In the genomic region with DNA sequence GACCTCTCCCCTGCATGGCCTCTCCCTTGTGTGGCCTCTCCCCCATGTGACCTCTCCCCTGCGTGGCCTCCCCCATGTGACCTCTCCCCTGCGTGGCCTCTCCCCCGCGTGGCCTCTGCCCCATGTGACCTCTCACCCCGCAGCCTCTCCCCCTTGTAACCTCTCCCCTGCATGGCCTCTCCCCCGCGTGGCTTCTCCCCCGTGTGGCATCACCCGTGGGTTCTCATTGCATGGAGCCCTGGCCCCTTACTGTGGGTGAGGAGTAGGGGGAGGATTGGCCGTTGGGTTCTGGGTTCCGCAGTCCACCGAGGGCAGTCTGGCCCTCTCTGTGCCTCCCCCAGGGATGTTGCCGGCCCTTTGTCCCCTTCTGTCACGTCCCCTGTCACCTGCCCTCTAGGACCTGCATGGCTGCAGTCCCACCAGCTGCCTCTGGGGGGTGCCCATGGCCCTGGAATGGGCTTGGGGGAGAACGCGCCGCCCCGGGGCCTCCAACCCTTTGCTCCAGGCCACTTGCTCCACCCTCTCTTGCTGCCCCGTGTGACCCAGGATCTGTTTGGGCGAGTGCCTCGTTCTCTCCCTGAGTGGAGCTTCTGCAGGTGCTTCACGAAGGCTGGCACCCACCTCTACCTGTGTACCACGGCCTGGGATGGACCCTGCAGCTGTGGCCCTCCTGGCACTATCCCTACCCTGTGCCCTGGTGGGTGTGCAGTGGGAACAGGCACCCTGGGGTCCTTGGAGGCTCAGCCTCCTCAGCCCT, we compare ENCODE assay signal across 8 cellular contexts. TPM values are rescaled to one million over a fixed set of nuclear protein-coding genes. Genes with fewer than 3 reads are reported as not detected.
DNase-seq lines count a peak whose midpoint lies in the region; ATAC-seq and TF ChIP-seq lines count a peak whose summit lies in the region.

No MANE protein-coding gene starts in this region.

- DNase-seq in CD4-positive, alpha-beta T cell: peak; percentile 80 to 93 (median 86)
- DNase-seq in RPMI8226 (peak; percentile 87), fibroblast of the conjunctiva (ENCODE audit: low read depth) (peak; percentile 51), occipital lobe (lab: John Stamatoyannopoulos, UW) (peak; percentile 60), superior temporal gyrus (ENCODE audit: extremely low spot score) (peak; percentile 71)
- DNase-seq in activated T-helper 2 cell treated with anti-CD3 and anti-CD28 coated beads, Interferon-gamma antibody, Interleukin-2, Interleukin-4, amounts not matched to agents 10 μg/mL and 5 μg/mL and 100 μg/mL, durations not matched to agents 14 hours and 24 hours and 36 hours (ENCODE audit: low spot score): peak; percentile 85

- H3K27ac Mint-ChIP-seq in CD4-positive, alpha-beta T cell: peak overlapping the region; percentile 37
- peak overlapping the region; percentile 4 for H3K27ac Mint-ChIP-seq in activated T-helper 2 cell treated with anti-CD3 and anti-CD28 coated beads, Interferon-gamma antibody, Interleukin-2, Interleukin-4, amounts not matched to agents 10 μg/mL and 5 μg/mL and 100 μg/mL, durations not matched to agents 14 hours and 24 hours and 36 hours

- CTCF ChIA-PET in CD4-positive, alpha-beta T cell (lab: Charles Lee): interaction anchor here (0.6 to 1.6 kb wide), 8 partner anchors 21 to 203 kb away, joined by 3 to 24 read pairs (median 4); a partner anchor contains a TSS

- H3K27me3 ChIP-seq in CD4-positive, alpha-beta T cell (ENCODE audit: control insufficient read depth, insufficient read depth, low read length): no peaks in the 10 kb centered on the region

- peak; percentile 96 for ATAC-seq in CD4-positive, alpha-beta T cell (ENCODE audit: poor library complexity)
- ATAC-seq in GM21381 (IDR thresholded peaks at IDR 0.05; ENCODE audit: unreplicated experiment): peak; percentile 62

- peak; percentile 87 for TF ChIP-seq CTCF in CD4-positive, alpha-beta T cell (IDR thresholded peaks at IDR 0.05)
- TF ChIP-seq CTCF in LNCAP (IDR thresholded peaks at IDR 0.05): peak; percentile 95

- POLR2A ChIA-PET in CD4-positive, alpha-beta T cell (lab: Charles Lee): interaction anchor here (1.0 to 1.4 kb wide), 3 partner anchors 128 to 171 kb away, joined by 3 to 4 read pairs (median 3); no protein-coding TSS in a partner anchor

- H3K9me3 ChIP-seq in CD4-positive, alpha-beta T cell (ENCODE audit: control insufficient read depth, low read length): no peaks in the 10 kb centered on the region

- intact Hi-C loops in CD4-positive, alpha-beta T cell (cut with DNase I, micrococcal nuclease): loop anchor here (1.0 to 5.0 kb wide), 4 partner anchors 106 to 672 kb away; no protein-coding TSS in a partner anchor
- intact Hi-C loops in activated T-helper 2 cell treated with anti-CD3 and anti-CD28 coated beads, Interferon-gamma antibody, Interleukin-2, Interleukin-4, amounts not matched to agents 10 μg/mL and 5 μg/mL and 100 μg/mL, durations not matched to agents 14 hours and 24 hours and 36 hours (cut with micrococcal nuclease): loop anchor here (1.0 to 5.0 kb wide), 4 partner anchors 57 to 165 kb away; a partner anchor contains a TSS

- no peaks in the 10 kb centered on the region for H3K36me3 Mint-ChIP-seq in CD4-positive, alpha-beta T cell (ENCODE audit: low read depth)
- H3K36me3 Mint-ChIP-seq in activated T-helper 2 cell treated with anti-CD3 and anti-CD28 coated beads, Interferon-gamma antibody, Interleukin-2, Interleukin-4, amounts not matched to agents 10 μg/mL and 5 μg/mL and 100 μg/mL, durations not matched to agents 14 hours and 24 hours and 36 hours (ENCODE audit: low read depth): peaks cover 9% of the 10 kb centered on the region

- no peak overlapping the region for H3K27ac ChIP-seq in CD4-positive, alpha-beta T cell (ENCODE audit: low read depth, low read length)

- H3K4me3 Mint-ChIP-seq in CD4-positive, alpha-beta T cell: no peak overlapping the region
- H3K4me3 Mint-ChIP-seq in activated T-helper 2 cell treated with anti-CD3 and anti-CD28 coated beads, Interferon-gamma antibody, Interleukin-2, Interleukin-4, amounts not matched to agents 10 μg/mL and 5 μg/mL and 100 μg/mL, durations not matched to agents 14 hours and 24 hours and 36 hours (ENCODE audit: low read depth): no peak overlapping the region

- no peaks in the 10 kb centered on the region for H3K27me3 Mint-ChIP-seq in CD4-positive, alpha-beta T cell
- no peaks in the 10 kb centered on the region for H3K27me3 Mint-ChIP-seq in activated T-helper 2 cell treated with anti-CD3 and anti-CD28 coated beads, Interferon-gamma antibody, Interleukin-2, Interleukin-4, amounts not matched to agents 10 μg/mL and 5 μg/mL and 100 μg/mL, durations not matched to agents 14 hours and 24 hours and 36 hours (ENCODE audit: low read depth)

- peaks cover 13% of the 10 kb centered on the region for H3K4me1 Mint-ChIP-seq in CD4-positive, alpha-beta T cell (ENCODE audit: low read depth)
- peaks cover 11% of the 10 kb centered on the region for H3K4me1 Mint-ChIP-seq in activated T-helper 2 cell treated with anti-CD3 and anti-CD28 coated beads, Interferon-gamma antibody, Interleukin-2, Interleukin-4, amounts not matched to agents 10 μg/mL and 5 μg/mL and 100 μg/mL, durations not matched to agents 14 hours and 24 hours and 36 hours (ENCODE audit: low read depth)

- no peaks in the 10 kb centered on the region for H3K9me3 Mint-ChIP-seq in CD4-positive, alpha-beta T cell
- no peaks in the 10 kb centered on the region for H3K9me3 Mint-ChIP-seq in activated T-helper 2 cell treated with anti-CD3 and anti-CD28 coated beads, Interferon-gamma antibody, Interleukin-2, Interleukin-4, amounts not matched to agents 10 μg/mL and 5 μg/mL and 100 μg/mL, durations not matched to agents 14 hours and 24 hours and 36 hours

RNA-seq across cellular contexts. Expression of a gene that starts 21.3 kb away (rescaled TPM):
- total RNA-seq in CD4-positive, alpha-beta T cell: 10 to 100 TPM; 27.7 to 29.0 TPM
- 67.1 and 71.7 TPM in 2 replicates for total RNA-seq in activated T-helper 2 cell treated with anti-CD3 and anti-CD28 coated beads, Interferon-gamma antibody, Interleukin-2, Interleukin-4, amounts not matched to agents 10 μg/mL and 5 μg/mL and 100 μg/mL, durations not matched to agents 14 hours and 24 hours and 36 hours
- total RNA-seq in occipital lobe: 14.0 TPM

RNA-seq across cellular contexts. Expression of a gene that starts 34.6 kb away (rescaled TPM):
- 10 to 100 TPM; 13.4 to 14.5 TPM for total RNA-seq in CD4-positive, alpha-beta T cell
- 55.8 TPM in 2 replicates for total RNA-seq in activated T-helper 2 cell treated with anti-CD3 and anti-CD28 coated beads, Interferon-gamma antibody, Interleukin-2, Interleukin-4, amounts not matched to agents 10 μg/mL and 5 μg/mL and 100 μg/mL, durations not matched to agents 14 hours and 24 hours and 36 hours
- 7.5 TPM for total RNA-seq in occipital lobe

RNA-seq across cellular contexts. Expression of a gene that starts 54.3 kb away (rescaled TPM):
- total RNA-seq in CD4-positive, alpha-beta T cell: 10 to 100 TPM; 40.8 to 43.4 TPM
- total RNA-seq in activated T-helper 2 cell treated with anti-CD3 and anti-CD28 coated beads, Interferon-gamma antibody, Interleukin-2, Interleukin-4, amounts not matched to agents 10 μg/mL and 5 μg/mL and 100 μg/mL, durations not matched to agents 14 hours and 24 hours and 36 hours: 126 and 134 TPM in 2 replicates
- 34.9 TPM for total RNA-seq in occipital lobe
